28 cellular contexts compared by ENCODE assay signal in the genomic region with DNA sequence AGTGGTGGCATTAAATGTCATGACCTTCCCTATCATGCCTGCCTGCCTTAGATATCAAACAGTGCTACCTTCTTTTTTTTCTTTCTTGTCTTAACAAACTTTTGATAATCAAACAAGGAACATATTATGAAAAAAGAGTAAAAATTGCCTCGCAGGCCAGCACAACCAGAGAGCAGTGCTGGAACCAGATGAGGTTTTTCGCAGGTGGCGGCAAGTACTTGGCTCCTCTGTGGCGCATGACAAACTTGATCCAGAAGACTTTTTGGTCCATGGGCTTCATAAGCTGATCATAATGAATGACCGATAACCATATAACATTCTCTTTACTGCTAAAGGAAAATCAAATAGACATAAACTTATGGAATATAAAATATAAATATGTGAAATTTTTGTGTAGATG.
"Had no signal": no experiment of that assay in that cellular context is flagged by ENCODE, and none has a peak within 500 bp of the region (broad histone marks: within the 10 kb centered on the region; RNA-seq: fewer than 3 reads in every experiment).

No MANE protein-coding gene starts in this region.

- H3K36me3 ChIP-seq: colonic mucosa, esophagus squamous epithelium, gastroesophageal sphincter, heart left ventricle, left lung, lower lobe of right lung had no signal

- H3K4me1 Mint-ChIP-seq: immature natural killer cell, naive B cell had no signal

- H3K27me3 ChIP-seq: colonic mucosa, esophagus squamous epithelium, gastroesophageal sphincter, heart left ventricle, hepatocyte, left lung had no signal

- H3K36me3 Mint-ChIP-seq: immature natural killer cell, mesothelial cell of epicardium, naive B cell had no signal

- H3K9me3 ChIP-seq: colonic mucosa, esophagus squamous epithelium, gastroesophageal sphincter, heart left ventricle, left lung, lower lobe of right lung, mucosa of descending colon had no signal

- FAIRE-seq: endometrium had no signal

- H3K27ac ChIP-seq: colonic mucosa, epithelial cell of prostate, esophagus squamous epithelium, gastroesophageal sphincter, heart left ventricle, hepatocyte, left lung, lower lobe of right lung had no signal

- ATAC-seq: effector memory CD8-positive, alpha-beta T cell; esophagus mucosa; gastroesophageal sphincter; heart left ventricle; left colon; left lung; left ventricle myocardium superior; lower lobe of right lung; mucosa of descending colon had no signal

- H2AFZ ChIP-seq: hepatocyte had no signal

- H3K27ac Mint-ChIP-seq: dendritic cell treated with granulocyte-macrophage colony-stimulating factor and Interleukin-4, amounts not matched to agents 40 ng/mL and 50 ng/mL, for 4 days; effector memory CD8-positive, alpha-beta T cell; endodermal cell; immature natural killer cell; mesothelial cell of epicardium; naive B cell had no signal

- DNase-seq: colonic mucosa; cortex of kidney; effector CD8-positive, alpha-beta T cell; effector memory CD8-positive, alpha-beta T cell; endodermal cell; erythroblast; esophagus squamous epithelium; foreskin fibroblast; heart left ventricle; hypothalamus; immature natural killer cell; islet precursor cell; kidney; kidney glomerular epithelial cell; left colon; left lung; left ventricle myocardium superior; lower lobe of right lung; mesenchymal stem cell; mucosa of descending colon; naive B cell had no signal

- H3K4me3 Mint-ChIP-seq: dendritic cell treated with granulocyte-macrophage colony-stimulating factor and Interleukin-4, amounts not matched to agents 40 ng/mL and 50 ng/mL, for 4 days; effector memory CD8-positive, alpha-beta T cell; endodermal cell; immature natural killer cell; mesothelial cell of epicardium; naive B cell had no signal

- H3K9me3 Mint-ChIP-seq: dendritic cell treated with granulocyte-macrophage colony-stimulating factor and Interleukin-4, amounts not matched to agents 40 ng/mL and 50 ng/mL, for 4 days; effector memory CD8-positive, alpha-beta T cell; endodermal cell; mesothelial cell of epicardium; naive B cell had no signal

- H3K27me3 Mint-ChIP-seq: dendritic cell treated with granulocyte-macrophage colony-stimulating factor and Interleukin-4, amounts not matched to agents 40 ng/mL and 50 ng/mL, for 4 days; effector memory CD8-positive, alpha-beta T cell; naive B cell had no signal

- H3K4me2 ChIP-seq: hepatocyte had no signal

- H3K4me3 ChIP-seq: colonic mucosa, esophagus squamous epithelium, gastroesophageal sphincter, heart left ventricle, hepatocyte, left lung, lower lobe of right lung, mucosa of descending colon had no signal

- H3K79me2 ChIP-seq: hepatocyte had no signal

- H3K4me1 ChIP-seq: colonic mucosa, gastroesophageal sphincter, heart left ventricle, left lung, lower lobe of right lung had no signal
